In genomic region chr4:101706535-101707057, GRCh38 we compare ENCODE assay signal across 8 cellular contexts.
"Had no signal": no experiment of that assay in that cellular context is flagged by ENCODE, and none has a peak within 500 bp of the region (broad histone marks: within the 10 kb centered on the region; RNA-seq: fewer than 3 reads in every experiment).

No MANE protein-coding gene starts in this region.

- H3K4me2 ChIP-seq: GM23338 had no signal

- H2AFZ ChIP-seq: GM23248, GM23338 had no signal

- H3K4me3 ChIP-seq: GM23248, GM23338, HAP-1 had no signal

- ATAC-seq: GM23338 had no signal

- H3K9ac ChIP-seq: GM23248 had no signal

- H3K36me3 ChIP-seq: HAP-1 had no signal

- H3K27ac ChIP-seq: GM23248 had no signal

- DNase-seq: GM23248, GOT3, H7, H9, HCEC 1CT, HFFc6 had no signal
